27 cellular contexts compared by ENCODE assay signal in genomic region chr5:91128604-91129003, GRCh38.
A peak's percentile ranks its signal among the peaks of the same experiment; 100 is the strongest.
DNase-seq lines count a peak whose midpoint lies in the region; ATAC-seq, FAIRE-seq and TF ChIP-seq lines count a peak whose summit lies in the region.
"Had no signal": no experiment of that assay in that cellular context is flagged by ENCODE, and none has a peak within 500 bp of the region (broad histone marks: within the 10 kb centered on the region; RNA-seq: fewer than 3 reads in every experiment).

No MANE protein-coding gene starts in this region.

- no peaks in the 10 kb centered on the region for H3K27me3 ChIP-seq in keratinocyte (ENCODE audit: control insufficient read depth, extremely low read depth, insufficient read depth, low read length)
- H3K27me3 ChIP-seq in stomach: no peaks in the 10 kb centered on the region
- H3K27me3 ChIP-seq in dorsolateral prefrontal cortex: no peaks in the 10 kb centered on the region
- H3K27me3 ChIP-seq in spleen (replicated peaks in 1 of 7): no peaks in the 10 kb centered on the region
- H3K27me3 ChIP-seq: BLaER1, foreskin keratinocyte, neutrophil, upper lobe of left lung had no signal

- WGBS in stomach, 5 donors: 85 to 97% (median 93%) methylated on average over 1 of the region's 1 CpG
- 73 to 93% (median 91%) methylated on average over 1 of the region's 1 CpG for WGBS in spleen, 5 donors

- H3K79me2 ChIP-seq in keratinocyte (ENCODE audit: control insufficient read depth, insufficient read depth, low read length): no peaks in the 10 kb centered on the region

- peak; percentile 35; the same call in 1 of the 3 replicates for ATAC-seq in SK-N-SH treated with all-trans-retinoic acid at 6 μM for 48 hours
- no peak for ATAC-seq in HG02885 (IDR thresholded peaks at IDR 0.05; ENCODE audit: poor library complexity, unreplicated experiment)
- ATAC-seq: foreskin keratinocyte, GM23338, lower lobe of right lung had no signal

- no peak for TF ChIP-seq POLR2A in stomach (IDR thresholded peaks at IDR 0.05)
- TF ChIP-seq POLR2A in spleen (IDR thresholded peaks at IDR 0.05): no peak

- H3K4me3 ChIP-seq in keratinocyte (ENCODE audit: control insufficient read depth in 2 of 3, extremely low read depth in 1 of 3, insufficient read depth in 2 of 3, low read depth in 1 of 3, low read length in 3 of 3): no peak overlapping the region
- no peak overlapping the region for H3K4me3 ChIP-seq in stomach
- no peak overlapping the region for H3K4me3 ChIP-seq in dorsolateral prefrontal cortex
- no peak overlapping the region for H3K4me3 ChIP-seq in spleen
- H3K4me3 ChIP-seq: BLaER1, GM23338, lower lobe of right lung, mucosa of descending colon, upper lobe of left lung had no signal

- H2AFZ ChIP-seq in keratinocyte (ENCODE audit: control insufficient read depth, low read length): no peak overlapping the region
- H2AFZ ChIP-seq: GM23338 had no signal

- in situ Hi-C loops in G401 (cut with HindIII; ENCODE audit: low sequenced_read_pairs): no loop called here

- dilution Hi-C loops in keratinocyte (cut with MboI; ENCODE audit: extremely low pct_ligation_motif_present, low sequenced_read_pairs): no loop called here

- H3K4me2 ChIP-seq in keratinocyte (ENCODE audit: control insufficient read depth, extremely low read depth, insufficient read depth, low read depth, low read length): no peak overlapping the region
- H3K4me2 ChIP-seq: BLaER1, GM23338 had no signal

- H3K27ac ChIP-seq in keratinocyte (ENCODE audit: control insufficient read depth, insufficient read depth, low read length) (no peak overlapping the region), stomach (peak overlapping the region in 3 of 5 donors; percentile 76 to 86 (median 83)), dorsolateral prefrontal cortex (peak overlapping the region in 5 of 59 donors; percentile 4 to 26 (median 5)), spleen (no peak overlapping the region)
- H3K27ac ChIP-seq: BLaER1, epithelial cell of prostate, foreskin keratinocyte, lower lobe of right lung, neutrophil had no signal

- H3K36me3 ChIP-seq in keratinocyte (ENCODE audit: control insufficient read depth in 2 of 2, extremely low read depth in 1 of 2, insufficient read depth in 2 of 2, low read length in 2 of 2) (no peaks in the 10 kb centered on the region), stomach (no peaks in the 10 kb centered on the region), spleen (no peaks in the 10 kb centered on the region)
- H3K36me3 ChIP-seq: BLaER1, lower lobe of right lung, neutrophil, upper lobe of left lung had no signal

- FAIRE-seq in keratinocyte (lab: Jason Lieb, UNC): peak; percentile 23
- FAIRE-seq: islet of Langerhans had no signal

- DNase-seq in COLO668 (lab: John Stamatoyannopoulos, UW; ENCODE audit: unreplicated experiment) (peak; percentile 2), keratinocyte (ENCODE audit: low read depth, low spot score) (no peak), stomach (no peak), G401 (ENCODE audit: low spot score) (no peak), dorsolateral prefrontal cortex (no peak), spleen (no peak)
- DNase-seq: ACHN; activated CD4-positive, alpha-beta T cell treated with anti-CD3 and anti-CD28 coated beads, Interleukin-2, amount 50 U/mL, for 4 hours; activated gamma-delta T cell; Caco-2; caudate nucleus; foreskin keratinocyte; hypothalamus; lower lobe of right lung; mucosa of descending colon; NCI-H1105; NCI-H2029 treated with DMSO at 0.1 percent for 48 hours; stimulated activated CD4-positive, alpha-beta T cell treated with anti-CD3 and anti-CD28 coated beads, Interleukin-4, amount 100 ng/mL, for 1 hour; stimulated activated naive CD4-positive, alpha-beta T cell; upper lobe of left lung had no signal

- H3K9me3 ChIP-seq in keratinocyte (ENCODE audit: control insufficient read depth, low read depth, low read length): no peaks in the 10 kb centered on the region
- no peaks in the 10 kb centered on the region for H3K9me3 ChIP-seq in stomach
- peaks cover 0 to 3% (median 0%) of the 10 kb centered on the region in 8 donors for H3K9me3 ChIP-seq in spleen
- H3K9me3 ChIP-seq: BLaER1, Caco-2, lower lobe of right lung, mucosa of descending colon, neutrophil, upper lobe of left lung had no signal

- no peak overlapping the region for H3K9ac ChIP-seq in keratinocyte (ENCODE audit: control insufficient read depth, extremely low read depth, insufficient read depth, low read length)
- H3K9ac ChIP-seq: BLaER1 had no signal

- TF ChIP-seq CTCF in keratinocyte (optimal IDR thresholded peaks at IDR 0.05 in 1 of 3, IDR thresholded peaks at IDR 0.05 in 1 of 3, conservative IDR thresholded peaks at IDR 0.05 in 1 of 3; ENCODE audit: extremely low read depth in 1 of 3, insufficient read depth in 2 of 3, low read length in 3 of 3): no peak
- TF ChIP-seq CTCF in stomach (IDR thresholded peaks at IDR 0.05): no peak
- TF ChIP-seq CTCF in dorsolateral prefrontal cortex (IDR thresholded peaks at IDR 0.05 in 54 of 56, conservative IDR thresholded peaks at IDR 0.05 in 2 of 56; ENCODE audit: low read depth in 1 of 56, partially characterized antibody in 56 of 56): no peak
- no peak for TF ChIP-seq CTCF in spleen (IDR thresholded peaks at IDR 0.05 in 8 of 11, conservative IDR thresholded peaks at IDR 0.05 in 3 of 11)

- H3K4me1 ChIP-seq in keratinocyte (ENCODE audit: control insufficient read depth, extremely low read depth, insufficient read depth, low read length) (no peaks in the 10 kb centered on the region), stomach (peaks cover 31 to 56% (median 40%) of the 10 kb centered on the region in 4 donors), spleen (peaks cover 0 to 9% (median 0%) of the 10 kb centered on the region in 6 donors)
- H3K4me1 ChIP-seq: BLaER1, Caco-2, foreskin keratinocyte had no signal

- TF ChIP-seq EP300 in stomach (IDR thresholded peaks at IDR 0.05): no peak

- intact Hi-C loops in stomach (cut with DNase I; ENCODE audit: low total_unique reads) (no loop called here), dorsolateral prefrontal cortex (cut with DNase I) (no loop called here), spleen (cut with DNase I; ENCODE audit: low total_unique reads) (no loop called here)

- no peaks in the 10 kb centered on the region for H3K9me1 ChIP-seq in keratinocyte (ENCODE audit: control insufficient read depth, extremely low read depth, insufficient read depth, low read length)

- no peaks in the 10 kb centered on the region for H4K20me1 ChIP-seq in keratinocyte (ENCODE audit: control insufficient read depth, extremely low read depth, insufficient read depth, low read length)
- H4K20me1 ChIP-seq: BLaER1 had no signal

TF ChIP-seq in SK-N-SH treated with all-trans-retinoic acid at 6 μM for 48 hours, 23 proteins besides CTCF, POLR2A, EP300 and RAD21:
- TF ChIP-seq CSRNP3 (CRISPR knock-in tag; IDR thresholded peaks at IDR 0.05) (no peak), ZNF70 (CRISPR knock-in tag; IDR thresholded peaks at IDR 0.05) (no peak), ZFP30 (CRISPR knock-in tag; IDR thresholded peaks at IDR 0.05) (no peak), RARB (CRISPR knock-in tag; IDR thresholded peaks at IDR 0.05) (no peak), SNAI2 (CRISPR knock-in tag; IDR thresholded peaks at IDR 0.05) (no peak), CREB5 (CRISPR knock-in tag; IDR thresholded peaks at IDR 0.05; ENCODE audit: low read depth) (no peak), ZNF8 (CRISPR knock-in tag; IDR thresholded peaks at IDR 0.05) (no peak), GLIS3 (CRISPR knock-in tag; IDR thresholded peaks at IDR 0.05) (no peak), ARNTL (CRISPR knock-in tag; IDR thresholded peaks at IDR 0.05; ENCODE audit: borderline replicate concordance, low read depth) (no peak), ZC3H10 (CRISPR knock-in tag; IDR thresholded peaks at IDR 0.05) (no peak)
TF ChIP-seq in SK-N-SH treated with all-trans-retinoic acid at 6 μM for 48 hours: peak in this region for 0.

Comparison
In these comparisons a context has a peak if more than half of its experiments do, and no peak if none do; other contexts are left out.
1. H3K27ac ChIP-seq: peak in stomach (3 of 5); none in keratinocyte (single experiment) and spleen (0 of 8).